In genomic region chr5:54146390-54146789, GRCh38 we compare ENCODE assay signal across 21 cellular contexts.
DNase-seq lines count a peak whose midpoint lies in the region; ATAC-seq and TF ChIP-seq lines count a peak whose summit lies in the region.
"Had no signal": no experiment of that assay in that cellular context is flagged by ENCODE, and none has a peak within 500 bp of the region (broad histone marks: within the 10 kb centered on the region; RNA-seq: fewer than 3 reads in every experiment).

No MANE protein-coding gene starts in this region.

- 94% methylated on average over 3 of the region's 3 CpGs for WGBS in endodermal cell (ENCODE audit: insufficient coverage in 1 of 2, insufficient read length in 1 of 2), 2 experiments

- H3K4me3 Mint-ChIP-seq in endodermal cell, result no peak overlapping the region
- H3K4me3 Mint-ChIP-seq: CD4-positive, CD25-positive, alpha-beta regulatory T cell; HFFc6; T-cell had no signal

- H3K9ac ChIP-seq in endodermal cell (ENCODE audit: extremely low read depth, low read length, poor library complexity, severe bottlenecking), result no peak overlapping the region

- H3K9me3 Mint-ChIP-seq in endodermal cell, result no peaks in the 10 kb centered on the region
- H3K9me3 Mint-ChIP-seq: CD4-positive, CD25-positive, alpha-beta regulatory T cell; HFFc6; T-cell had no signal

- H3K36me3 Mint-ChIP-seq in endodermal cell (ENCODE audit: low read depth), result no peaks in the 10 kb centered on the region

- intact Hi-C loops in Right ventricle myocardium superior (cut with DNase I), result no loop called here
- intact Hi-C loops in cardiac septum (cut with DNase I), result no loop called here
- intact Hi-C loops in left ventricle myocardium superior (cut with micrococcal nuclease), result no loop called here

- peak overlapping the region; percentile 18 for H3K27ac Mint-ChIP-seq in endodermal cell
- H3K27ac Mint-ChIP-seq: CD4-positive, CD25-positive, alpha-beta regulatory T cell; HFFc6; T-cell had no signal

- H3K9me3 ChIP-seq in endodermal cell (ENCODE audit: control insufficient read depth, low read length), result no peaks in the 10 kb centered on the region
- H3K9me3 ChIP-seq: BE2C, MG63 had no signal

- no peaks in the 10 kb centered on the region for H3K27me3 Mint-ChIP-seq in endodermal cell (ENCODE audit: insufficient read depth)
- H3K27me3 Mint-ChIP-seq: CD4-positive, CD25-positive, alpha-beta regulatory T cell; T-cell had no signal

- no peak for TF ChIP-seq CTCF in endodermal cell (conservative IDR thresholded peaks at IDR 0.05)

- DNase-seq in Right ventricle myocardium superior (no peak), cardiac septum (ENCODE audit: low spot score) (no peak), endodermal cell (no peak), left ventricle myocardium superior (no peak), EL (no peak), NCI-H2081 treated with DMSO at 0.1 percent for 48 hours (lab: John Stamatoyannopoulos, UW) (no peak), superior temporal gyrus (ENCODE audit: extremely low spot score) (no peak)
- DNase-seq: BE2C; CD4-positive, CD25-positive, alpha-beta regulatory T cell; DMS79; H7; HFFc6; MG63; NCI-H1436; NCI-H187 treated with DMSO at 0.1 percent for 48 hours; NCI-H526; SJCRH30; T-cell had no signal

- peaks cover 8% of the 10 kb centered on the region for H3K4me1 ChIP-seq in endodermal cell (ENCODE audit: control insufficient read depth, insufficient read depth, low read length)
- H3K4me1 ChIP-seq: BE2C, SJCRH30 had no signal

- ATAC-seq in Right ventricle myocardium superior (ENCODE audit: poor library complexity), result peak; percentile 59
- ATAC-seq in left ventricle myocardium superior, result peak; percentile 57
- ATAC-seq: GM12878, K562, Panc1, T-cell had no signal

- no peaks in the 10 kb centered on the region for H3K27me3 ChIP-seq in endodermal cell (ENCODE audit: control insufficient read depth, insufficient read depth, low read length, poor library complexity, severe bottlenecking)
- H3K27me3 ChIP-seq: MG63, SJCRH30 had no signal

- H3K4me1 Mint-ChIP-seq in endodermal cell, result peaks cover 43% of the 10 kb centered on the region
- H3K4me1 Mint-ChIP-seq: T-cell had no signal

- H3K27ac ChIP-seq in endodermal cell (ENCODE audit: low read depth, low read length), result no peak overlapping the region
- H3K27ac ChIP-seq: SJCRH30 had no signal

- H3K4me3 ChIP-seq in endodermal cell (ENCODE audit: low read length), result no peak overlapping the region
- H3K4me3 ChIP-seq: GM12878, K562, MG63, SJCRH30 had no signal

- H3K36me3 ChIP-seq in endodermal cell (ENCODE audit: control insufficient read depth, insufficient read depth, low read length), result no peaks in the 10 kb centered on the region
- H3K36me3 ChIP-seq: BE2C, MG63 had no signal
